Comparison of ENCODE assay signal across 1 cellular context in genomic region chr6:3261518-3261820, GRCh38.
TF ChIP-seq lines count a peak whose summit lies in the region.

No MANE protein-coding gene starts in this region.

TF ChIP-seq in GM12878, 131 proteins besides CTCF, POLR2A, EP300 and RAD21:
- TF ChIP-seq TCF7 (IDR thresholded peaks at IDR 0.05; ENCODE audit: borderline replicate concordance) = no peak
- no peak for TF ChIP-seq LARP7 (IDR thresholded peaks at IDR 0.05)
- no peak for TF ChIP-seq FOXM1 (IDR thresholded peaks at IDR 0.05; ENCODE audit: low read depth, low read length)
- no peak for TF ChIP-seq ATF2 (IDR thresholded peaks at IDR 0.05; ENCODE audit: low read length)
- TF ChIP-seq RB1 (IDR thresholded peaks at IDR 0.05; ENCODE audit: borderline replicate concordance) = no peak
- no peak for TF ChIP-seq MTA2 (IDR thresholded peaks at IDR 0.05; ENCODE audit: low read depth)
- TF ChIP-seq MXI1 (IDR thresholded peaks at IDR 0.05; ENCODE audit: low read depth, low read length) = no peak
- no peak for TF ChIP-seq BCL3 (IDR thresholded peaks at IDR 0.05; ENCODE audit: borderline replicate concordance, insufficient read depth, low read depth, low read length, poor library complexity, severe bottlenecking)
- TF ChIP-seq POU2F2 (IDR thresholded peaks at IDR 0.05; ENCODE audit: borderline replicate concordance, low read depth, low read length) = no peak
- TF ChIP-seq SPI1 (IDR thresholded peaks at IDR 0.05; ENCODE audit: borderline replicate concordance, insufficient read depth, low read depth, low read length) = no peak
- TF ChIP-seq CREB1 (IDR thresholded peaks at IDR 0.05; ENCODE audit: low read depth) = no peak
- TF ChIP-seq MEF2A (IDR thresholded peaks at IDR 0.05; ENCODE audit: insufficient read depth, low read depth, low read length) = no peak
- no peak for TF ChIP-seq CHD1 (IDR thresholded peaks at IDR 0.05; ENCODE audit: low read depth, low read length)
- no peak for TF ChIP-seq FOXK2 (IDR thresholded peaks at IDR 0.05)
- TF ChIP-seq CUX1 (IDR thresholded peaks at IDR 0.05; ENCODE audit: insufficient replicate concordance, low read depth, low read length) = no peak
- TF ChIP-seq ZNF687 (IDR thresholded peaks at IDR 0.05) = no peak
